1 cellular context compared by ENCODE assay signal in the genomic region with DNA sequence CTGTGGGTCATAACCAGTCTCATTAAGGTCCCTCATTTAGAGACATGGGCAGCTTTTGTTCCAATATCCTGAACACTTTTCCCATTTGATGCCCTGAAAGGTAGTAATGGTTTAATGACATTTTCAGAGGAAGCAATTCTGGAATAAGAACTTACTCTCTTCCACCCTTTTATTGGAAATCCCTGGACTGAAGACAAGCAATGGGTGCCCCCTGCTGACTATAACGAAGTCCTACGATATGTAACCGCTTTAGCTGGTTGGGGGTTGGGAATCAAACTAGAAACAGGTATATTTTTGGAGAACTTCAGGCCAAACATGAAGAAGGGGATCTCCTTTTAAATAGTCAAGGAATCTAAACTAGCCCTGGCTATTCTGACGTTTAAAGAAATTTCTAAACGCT.
TF ChIP-seq lines count a peak whose summit lies in the region.

No MANE protein-coding gene starts in this region.

TF ChIP-seq in H1, 55 proteins besides CTCF, POLR2A, EP300 and RAD21:
- no peak for TF ChIP-seq FOSL1 (IDR thresholded peaks at IDR 0.05; ENCODE audit: insufficient read depth, low read depth, low read length)
- no peak for TF ChIP-seq GABPA (IDR thresholded peaks at IDR 0.05; ENCODE audit: borderline replicate concordance, insufficient read depth, low read length)
- TF ChIP-seq SP1 (IDR thresholded peaks at IDR 0.05; ENCODE audit: low read depth, low read length) = no peak
- TF ChIP-seq JUND (IDR thresholded peaks at IDR 0.05; ENCODE audit: low read length) = no peak
- TF ChIP-seq RBBP5 (IDR thresholded peaks at IDR 0.05; ENCODE audit: borderline replicate concordance, low read depth, low read length) = no peak
- TF ChIP-seq SIRT6 (IDR thresholded peaks at IDR 0.05; ENCODE audit: low read length) = no peak
- no peak for TF ChIP-seq GTF2F1 (IDR thresholded peaks at IDR 0.05; ENCODE audit: borderline replicate concordance, low read depth, low read length)
- TF ChIP-seq ASH2L (IDR thresholded peaks at IDR 0.05; ENCODE audit: low read length) = no peak
- TF ChIP-seq NRF1 (IDR thresholded peaks at IDR 0.05; ENCODE audit: low read depth, low read length) = no peak
- TF ChIP-seq, protein P1, sequence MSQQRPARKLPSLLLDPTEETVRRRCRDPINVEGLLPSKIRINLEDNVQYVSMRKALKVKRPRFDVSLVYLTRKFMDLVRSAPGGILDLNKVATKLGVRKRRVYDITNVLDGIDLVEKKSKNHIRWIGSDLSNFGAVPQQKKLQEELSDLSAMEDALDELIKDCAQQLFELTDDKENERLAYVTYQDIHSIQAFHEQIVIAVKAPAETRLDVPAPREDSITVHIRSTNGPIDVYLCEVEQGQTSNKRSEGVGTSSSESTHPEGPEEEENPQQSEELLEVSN (IDR thresholded peaks at IDR 0.05) = no peak
- no peak for TF ChIP-seq SIX5 (IDR thresholded peaks at IDR 0.05; ENCODE audit: low read depth, low read length)
- TF ChIP-seq CEBPB (IDR thresholded peaks at IDR 0.05; ENCODE audit: low read depth, low read length) = no peak
- TF ChIP-seq CTBP2 (IDR thresholded peaks at IDR 0.05; ENCODE audit: borderline replicate concordance, insufficient read depth, insufficient read length, low read length) = no peak
